ENCODE assay signal across 8 cellular contexts in genomic region chr3:44624696-44625528, GRCh38. TPM values are rescaled to one million over a fixed set of nuclear protein-coding genes. Genes with fewer than 3 reads are reported as not detected.
DNase-seq lines count a peak whose midpoint lies in the region; ATAC-seq, FAIRE-seq and TF ChIP-seq lines count a peak whose summit lies in the region.

ZNF197 (plus strand) TSS chr3:44625036; CDS start chr3:44629155, 4,119 bp downstream.

- peak within 1 kb of the TSS; percentile 84 for H3K27ac Mint-ChIP-seq in dendritic cell treated with granulocyte-macrophage colony-stimulating factor and Interleukin-4, amounts not matched to agents 40 ng/mL and 50 ng/mL, for 4 days

- peak within 1 kb of the TSS; percentile 74 for H3K4me3 Mint-ChIP-seq in dendritic cell treated with granulocyte-macrophage colony-stimulating factor and Interleukin-4, amounts not matched to agents 40 ng/mL and 50 ng/mL, for 4 days

- no peaks in the 10 kb centered on the region for H3K9me3 ChIP-seq in HepG2 (ENCODE audit: low read length)

- peaks cover 3% of the 10 kb centered on the region for H3K79me2 ChIP-seq in HepG2 (ENCODE audit: insufficient read depth, low read length)

- DNase-seq in Ammon's horn (ENCODE audit: low spot score) (peak; percentile 94), NCI-H510A (lab: John Stamatoyannopoulos, UW) (peak; percentile 66), HepG2 (ENCODE audit: low spot score) (peak; percentile 57)
- peak; percentile 77 for DNase-seq in activated CD4-positive, alpha-beta T cell treated with anti-CD3 and anti-CD28 coated beads for 48 hours
- peak; percentile 56 for DNase-seq in stimulated activated CD4-positive, alpha-beta T cell treated with anti-CD3 and anti-CD28 coated beads, Interleukin-4, amount 100 ng/mL, for 1 hour

- peak in 1 of 2 experiments; percentile 60; a peak in 1 of 4 replicates for TF ChIP-seq POLR2A in HepG2 (IDR thresholded peaks at IDR 0.05; ENCODE audit: insufficient read depth in 1 of 2, low read depth in 2 of 2, low read length in 2 of 2)

- H3K36me3 Mint-ChIP-seq in dendritic cell treated with granulocyte-macrophage colony-stimulating factor and Interleukin-4, amounts not matched to agents 40 ng/mL and 50 ng/mL, for 4 days (ENCODE audit: low read depth), result peaks cover 20% of the 10 kb centered on the region

- no peaks in the 10 kb centered on the region; a peak in 1 of 5 replicates for H3K36me3 ChIP-seq in HepG2 (replicated peaks in 1 of 2; ENCODE audit: control insufficient read depth in 1 of 2, insufficient read depth in 2 of 2, low read length in 2 of 2)

- peak; percentile 18 for FAIRE-seq in HepG2 (lab: Jason Lieb, UNC)

- H3K9ac ChIP-seq in HepG2 (ENCODE audit: insufficient read depth, low read depth, low read length), result peak within 1 kb of the TSS; percentile 71

- H4K20me1 ChIP-seq in HepG2 (ENCODE audit: insufficient read depth, low read length), result no peaks in the 10 kb centered on the region

- peaks cover 6% of the 10 kb centered on the region for H3K4me1 ChIP-seq in HepG2 (ENCODE audit: insufficient read depth, low read length)

- no peaks in the 10 kb centered on the region for H3K9me3 Mint-ChIP-seq in dendritic cell treated with granulocyte-macrophage colony-stimulating factor and Interleukin-4, amounts not matched to agents 40 ng/mL and 50 ng/mL, for 4 days

- WGBS in HepG2 (ENCODE audit: low lambda C conversion rate), result 72% methylated on average over 22 of the region's 50 CpGs

- intact Hi-C loops in dendritic cell treated with granulocyte-macrophage colony-stimulating factor and Interleukin-4, amounts not matched to agents 40 ng/mL and 50 ng/mL, for 4 days (cut with micrococcal nuclease), result loop anchor here (1.0 kb wide), 1 partner anchor 23 kb away; the partner anchor contains the start of gene ZNF35
- intact Hi-C loops in HepG2 (cut with micrococcal nuclease; ENCODE audit: unreplicated experiment), result loop anchor here (5.0 kb wide), 1 partner anchor 578 kb away; no protein-coding TSS in a partner anchor

- no TSS peak for BruUV-seq in HepG2 (replicated peaks; lab: Mats Ljungman, UMichigan)

- H3K4me3 ChIP-seq in HepG2 (replicated peaks in 1 of 3; ENCODE audit: insufficient read depth in 1 of 3, low read depth in 2 of 3, low read length in 3 of 3), result peak within 1 kb of the TSS; percentile 58 to 75 (median 68); a peak in 5 of 6 replicates

- peak within 1 kb of the TSS; percentile 61 for H3K27ac ChIP-seq in HepG2 (ENCODE audit: extremely low read length, insufficient read depth, low read length)

- peaks cover 9% of the 10 kb centered on the region for H3K4me1 Mint-ChIP-seq in dendritic cell treated with granulocyte-macrophage colony-stimulating factor and Interleukin-4, amounts not matched to agents 40 ng/mL and 50 ng/mL, for 4 days (ENCODE audit: low read depth)

- no peaks in the 10 kb centered on the region for H3K27me3 ChIP-seq in HepG2 (ENCODE audit: control insufficient read depth in 1 of 2, insufficient read depth in 2 of 2, low read length in 2 of 2)

- ATAC-seq in GM19023 (IDR thresholded peaks at IDR 0.05; ENCODE audit: unreplicated experiment) (peak; percentile 95), HG03196 (IDR thresholded peaks at IDR 0.05; ENCODE audit: unreplicated experiment) (peak; percentile 89), HepG2 (peak; percentile 96)

- CTCF ChIA-PET in HepG2 (lab: Yijun Ruan, JAX; ENCODE audit: low intra/inter-chr PET ratio, low total read pairs), result no interaction called here

- TF ChIP-seq CTCF in HepG2 (CRISPR knock-in tag; IDR thresholded peaks at IDR 0.05), result peak; percentile 29; the same call in 1 of the 2 replicates

- in situ Hi-C loops in HepG2 (cut with HindIII; ENCODE audit: extremely low pct_ligation_motif_present, low pct_unique_long_range_greater_than_20kb), result no loop called here

- H3K4me2 ChIP-seq in HepG2 (ENCODE audit: low read depth, low read length), result peak within 1 kb of the TSS; percentile 61

- no peak for TF ChIP-seq RAD21 in HepG2 (CRISPR knock-in tag; IDR thresholded peaks at IDR 0.05)

- no peak for TF ChIP-seq EP300 in HepG2 (IDR thresholded peaks at IDR 0.05; ENCODE audit: low read depth in 2 of 2, low read length in 2 of 2)
- TF ChIP-seq EP300 in HepG2 (CRISPR knock-in tag; IDR thresholded peaks at IDR 0.05; ENCODE audit: borderline replicate concordance), result no peak

- POLR2A ChIA-PET in HepG2 (lab: Yijun Ruan, JAX), result interaction anchor here (0.6 to 2.5 kb wide), 2 partner anchors 113 to 138 kb away, joined by 3 to 12 read pairs; no protein-coding TSS in a partner anchor

- no peaks in the 10 kb centered on the region for H3K27me3 Mint-ChIP-seq in dendritic cell treated with granulocyte-macrophage colony-stimulating factor and Interleukin-4, amounts not matched to agents 40 ng/mL and 50 ng/mL, for 4 days

- peak within 1 kb of the TSS; percentile 50 for H2AFZ ChIP-seq in HepG2 (ENCODE audit: low read length)

TF ChIP-seq in HepG2, 621 proteins besides CTCF, POLR2A, EP300 and RAD21 (continues in another document):
- TF ChIP-seq THAP8 (CRISPR knock-in tag; IDR thresholded peaks at IDR 0.05; ENCODE audit: borderline replicate concordance) (0 out of 2 replicates have a peak, but pooled peaks have one; percentile 26), ZNF777 (CRISPR knock-in tag; IDR thresholded peaks at IDR 0.05) (peak; percentile 58; the same call in 1 of the 2 replicates), UBTF (CRISPR knock-in tag; IDR thresholded peaks at IDR 0.05) (peak; percentile 57; the same call in 1 of the 2 replicates), NR1H2 (CRISPR knock-in tag; IDR thresholded peaks at IDR 0.05; ENCODE audit: borderline replicate concordance, low read depth) (no peak), SALL1 (CRISPR knock-in tag; IDR thresholded peaks at IDR 0.05) (peak; percentile 33; the same call in 1 of the 2 replicates), POLR2AphosphoS5 (IDR thresholded peaks at IDR 0.05; ENCODE audit: low read depth, low read length) (peak; percentile 52; the same call in 1 of the 2 replicates), ZNF775 (CRISPR knock-in tag; IDR thresholded peaks at IDR 0.05; ENCODE audit: borderline replicate concordance) (no peak), THAP11 (CRISPR knock-in tag; IDR thresholded peaks at IDR 0.05) (peak; percentile 82), SP5 (CRISPR knock-in tag; IDR thresholded peaks at IDR 0.05; ENCODE audit: borderline replicate concordance, low read depth) (no peak)

RNA-seq across cellular contexts. Expression of gene ZNF197, which starts in this region (rescaled TPM):
- total RNA-seq in HepG2 (2016; rRNA removed; fragmentation: Illumina TruSeq; extraction: Trizol), result 6.8 and 9.9 TPM in 2 replicates
- total RNA-seq in HepG2 (2016; cell fraction: cytosol; rRNA removed; fragmentation: Illumina TruSeq; extraction: Trizol; ENCODE audit: low read depth), result 2.1 and 2.9 TPM in 2 replicates
- 7.4 and 9.7 TPM in 2 replicates for total RNA-seq in HepG2 (2016; cell fraction: insoluble cytoplasmic fraction; rRNA removed; fragmentation: Illumina TruSeq; extraction: Trizol)
- total RNA-seq in HepG2 (2016; cell fraction: membrane; rRNA removed; fragmentation: Illumina TruSeq; extraction: Trizol), result 4.7 and 5.8 TPM in 2 replicates
- total RNA-seq in HepG2 (2016; cell fraction: nucleus; rRNA removed; fragmentation: Illumina TruSeq; extraction: Trizol), result 7.5 TPM in 2 replicates
- polyA plus RNA-seq in HepG2 (2011; rRNA removed), result 1.8 and 2.6 TPM in 2 replicates
- polyA plus RNA-seq in HepG2 (2011; cell fraction: cytosol; rRNA removed), result 1.4 and 1.8 TPM in 2 replicates
- polyA plus RNA-seq in HepG2 (2011; cell fraction: nucleus; rRNA removed), result 1.5 and 1.7 TPM in 2 replicates
- 3.7 and 5.2 TPM in 2 replicates for polyA plus RNA-seq in HepG2 (2012)
- polyA plus RNA-seq in HepG2 (2016; cell fraction: cytosol; fragmentation: Illumina TruSeq; extraction: Trizol; ENCODE audit: low read depth), result 1.1 TPM in 2 replicates
- 7.0 and 8.2 TPM in 2 replicates for polyA plus RNA-seq in HepG2 (2016; cell fraction: insoluble cytoplasmic fraction; fragmentation: Illumina TruSeq; extraction: Trizol; ENCODE audit: low read depth)
- polyA plus RNA-seq in HepG2 (2016; cell fraction: membrane; fragmentation: Illumina TruSeq; extraction: Trizol; ENCODE audit: low read depth), result 1.9 and 2.5 TPM in 2 replicates
- polyA plus RNA-seq in HepG2 (2016; cell fraction: nucleus; fragmentation: Illumina TruSeq; extraction: Trizol; ENCODE audit: insufficient read depth, low read depth), result 9.0 and 10.6 TPM in 2 replicates
- polyA minus RNA-seq in HepG2 (2011; rRNA and poly(A)+ RNA removed; ENCODE audit: low replicate concordance), result 6.0 and 12.2 TPM in 2 replicates
- polyA minus RNA-seq in HepG2 (2011; cell fraction: cytosol; rRNA and poly(A)+ RNA removed), result 2.5 and 3.8 TPM in 2 replicates
- polyA minus RNA-seq in HepG2 (2011; cell fraction: nucleus; rRNA and poly(A)+ RNA removed), result 7.9 and 9.7 TPM in 2 replicates

Comparison
In these comparisons a context has a peak if more than half of its experiments do, and no peak if none do; other contexts are left out.
1. Peak in every context shown above with its lines: DNase-seq, ATAC-seq, H3K4me3 ChIP-seq and H3K27ac ChIP-seq.